9 cellular contexts compared by ENCODE assay signal in genomic region chr18:62844850-62845643, GRCh38.
DNase-seq lines count a peak whose midpoint lies in the region; ATAC-seq, FAIRE-seq and TF ChIP-seq lines count a peak whose summit lies in the region.
"Had no signal": no experiment of that assay in that cellular context is flagged by ENCODE, and none has a peak within 500 bp of the region (broad histone marks: within the 10 kb centered on the region; RNA-seq: fewer than 3 reads in every experiment).

No MANE protein-coding gene starts in this region.

- peaks cover 24% of the 10 kb centered on the region for H3K36me3 Mint-ChIP-seq in activated CD8-positive, alpha-beta memory T cell treated with anti-CD3 and anti-CD28 coated beads, Interleukin-2, amount 10 ng/mL, durations not matched to agents 7 days and 5 days

- TF ChIP-seq POLR2A in H54 (IDR thresholded peaks at IDR 0.05; ENCODE audit: low read depth, low read length): no peak

- H3K4me3 Mint-ChIP-seq in activated CD8-positive, alpha-beta memory T cell treated with anti-CD3 and anti-CD28 coated beads, Interleukin-2, amount 10 ng/mL, durations not matched to agents 7 days and 5 days: peak overlapping the region; percentile 75

- peaks cover 36% of the 10 kb centered on the region for H3K4me1 Mint-ChIP-seq in activated CD8-positive, alpha-beta memory T cell treated with anti-CD3 and anti-CD28 coated beads, Interleukin-2, amount 10 ng/mL, durations not matched to agents 7 days and 5 days

- peak overlapping the region; percentile 96 for H3K27ac Mint-ChIP-seq in activated CD8-positive, alpha-beta memory T cell treated with anti-CD3 and anti-CD28 coated beads, Interleukin-2, amount 10 ng/mL, durations not matched to agents 7 days and 5 days

- peak; percentile 4 for DNase-seq in stimulated activated CD4-positive, alpha-beta T cell treated with anti-CD3 and anti-CD28 coated beads, Interleukin-12 subunit alpha, Interleukin-12 subunit beta, amount 100 ng/mL, for 4 hours
- no peak for DNase-seq in stimulated activated CD4-positive, alpha-beta T cell treated with anti-CD3 and anti-CD28 coated beads, Interleukin-4, amount 100 ng/mL, for 1 hour
- peak; percentile 53 for DNase-seq in activated CD8-positive, alpha-beta memory T cell treated with anti-CD3 and anti-CD28 coated beads, Interleukin-2, amount 10 ng/mL, durations not matched to agents 7 days and 5 days
- DNase-seq in H54 (ENCODE audit: insufficient read length, low spot score) (no peak), HPDE6-E6E7 (ENCODE audit: extremely low spot score) (no peak), dedifferentiated amniotic fluid mesenchymal stem cell (ENCODE audit: extremely low spot score) (no peak), germinal center (ENCODE audit: low spot score) (no peak)
- DNase-seq: IMR-90 had no signal

- peak; percentile 48 for ATAC-seq in HG02943 (IDR thresholded peaks at IDR 0.05; ENCODE audit: low read depth, unreplicated experiment)
- peak; percentile 80 for ATAC-seq in activated CD8-positive, alpha-beta memory T cell treated with anti-CD3 and anti-CD28 coated beads, Interleukin-2, amount 10 ng/mL, durations not matched to agents 7 days and 5 days

- no peaks in the 10 kb centered on the region for H3K27me3 Mint-ChIP-seq in activated CD8-positive, alpha-beta memory T cell treated with anti-CD3 and anti-CD28 coated beads, Interleukin-2, amount 10 ng/mL, durations not matched to agents 7 days and 5 days

- no peak for FAIRE-seq in H54 (lab: Jason Lieb, UNC)

- no peaks in the 10 kb centered on the region for H3K9me3 Mint-ChIP-seq in activated CD8-positive, alpha-beta memory T cell treated with anti-CD3 and anti-CD28 coated beads, Interleukin-2, amount 10 ng/mL, durations not matched to agents 7 days and 5 days (ENCODE audit: low read depth)

- CTCF ChIA-PET in activated CD8-positive, alpha-beta memory T cell treated with anti-CD3 and anti-CD28 coated beads, Interleukin-2, amount 10 ng/mL, durations not matched to agents 7 days and 5 days (lab: Charles Lee): interaction anchor here (0.7 to 2.3 kb wide), 3 partner anchors 17 to 130 kb away, joined by 3 to 8 read pairs (median 5); partner anchors contain the start of gene PHLPP1

Comparison
In these comparisons a context has a peak if more than half of its experiments do, and no peak if none do; other contexts are left out.
1. DNase-seq: peak in stimulated activated CD4-positive, alpha-beta T cell treated with anti-CD3 and anti-CD28 coated beads, Interleukin-12 subunit alpha, Interleukin-12 subunit beta, amount 100 ng/mL, for 4 hours (single experiment) and activated CD8-positive, alpha-beta memory T cell treated with anti-CD3 and anti-CD28 coated beads, Interleukin-2, amount 10 ng/mL, durations not matched to agents 7 days and 5 days (single experiment); none in stimulated activated CD4-positive, alpha-beta T cell treated with anti-CD3 and anti-CD28 coated beads, Interleukin-4, amount 100 ng/mL, for 1 hour (single experiment), H54 (single experiment), HPDE6-E6E7 (single experiment), dedifferentiated amniotic fluid mesenchymal stem cell (single experiment) and germinal center (single experiment).